In genomic region chr4:165207431-165208321, GRCh38 we compare ENCODE assay signal across 8 cellular contexts. TPM values are rescaled to one million over a fixed set of nuclear protein-coding genes. Genes with fewer than 3 reads are reported as not detected.
DNase-seq lines count a peak whose midpoint lies in the region; ATAC-seq, FAIRE-seq and TF ChIP-seq lines count a peak whose summit lies in the region.

Gene KLHL2 (plus strand): TSS chr4:165207561. CDS start chr4:165207877, 316 bp downstream.

- no peaks in the 10 kb centered on the region for H3K9me3 Mint-ChIP-seq in Caco-2 (ENCODE audit: unreplicated experiment)
- no peaks in the 10 kb centered on the region for H3K9me3 Mint-ChIP-seq in natural killer cell treated with Interleukin-12 subunit alpha and Interleukin-12 subunit beta and Interleukin-15 and Interleukin-18, amount 100 ng/mL, for 72 hours
- H3K9me3 Mint-ChIP-seq in stimulated activated naive CD8-positive, alpha-beta T cell treated with anti-CD3 and anti-CD28 coated beads, Interleukin-15, amount 100 ng/mL, for 72 hours = no peaks in the 10 kb centered on the region

- no TSS peak for BruUV-seq in Caco-2 (replicated peaks; lab: Mats Ljungman, UMichigan)

- H3K27me3 ChIP-seq in Caco-2 (replicated peaks; ENCODE audit: control insufficient read depth, insufficient read depth, low read length) = no peaks in the 10 kb centered on the region

- H3K27me3 Mint-ChIP-seq in Caco-2 (ENCODE audit: insufficient read depth, unreplicated experiment) = no peaks in the 10 kb centered on the region
- H3K27me3 Mint-ChIP-seq in natural killer cell treated with Interleukin-12 subunit alpha and Interleukin-12 subunit beta and Interleukin-15 and Interleukin-18, amount 100 ng/mL, for 72 hours = no peaks in the 10 kb centered on the region
- no peaks in the 10 kb centered on the region for H3K27me3 Mint-ChIP-seq in stimulated activated naive CD8-positive, alpha-beta T cell treated with anti-CD3 and anti-CD28 coated beads, Interleukin-15, amount 100 ng/mL, for 72 hours

- ATAC-seq in GM19452 (IDR thresholded peaks at IDR 0.05; ENCODE audit: unreplicated experiment) (peak; percentile 89), HG03571 (IDR thresholded peaks at IDR 0.05; ENCODE audit: unreplicated experiment) (peak; percentile 94)
- ATAC-seq in natural killer cell treated with Interleukin-12 subunit alpha and Interleukin-12 subunit beta and Interleukin-15 and Interleukin-18, amount 100 ng/mL, for 72 hours = peak; percentile 93 to 97
- peak; percentile 78 for ATAC-seq in stimulated activated naive CD8-positive, alpha-beta T cell treated with anti-CD3 and anti-CD28 coated beads, Interleukin-15, amount 100 ng/mL, for 72 hours

- FAIRE-seq in RCC 7860 (lab: Jason Lieb, UNC) = no peak

- DNase-seq in Caco-2 = peak; percentile 74 to 83
- peak; percentile 42 for DNase-seq in RCC 7860 (ENCODE audit: low spot score)
- peak; percentile 27 to 61 for DNase-seq in activated T-helper 1 cell treated with anti-CD3 and anti-CD28 coated beads, Interleukin-2, amount 50 U/mL, for 16 hours (ENCODE audit: low read depth in 1 of 2, low spot score in 1 of 2)
- DNase-seq in fibroblast of mammary gland (ENCODE audit: low read depth) = peak; percentile 59
- peak; percentile 88 for DNase-seq in natural killer cell treated with Interleukin-12 subunit alpha and Interleukin-12 subunit beta and Interleukin-15 and Interleukin-18, amount 100 ng/mL, for 72 hours (ENCODE audit: low spot score)
- DNase-seq in stimulated activated naive CD8-positive, alpha-beta T cell treated with anti-CD3 and anti-CD28 coated beads, Interleukin-15, amount 100 ng/mL, for 72 hours = peak; percentile 68 to 73

- H3K4me3 ChIP-seq in Caco-2 (ENCODE audit: low read depth, low read length) (peak within 1 kb of the TSS; percentile 85), fibroblast of mammary gland (ENCODE audit: control insufficient read depth, low read depth, low read length) (peak within 1 kb of the TSS; percentile 84)

- CTCF ChIA-PET in Caco-2 (lab: Charles Lee) = interaction anchor here (0.8 kb wide), 1 partner anchor 77 kb away, joined by 5 read pairs; no protein-coding TSS in a partner anchor

- peaks cover 25% of the 10 kb centered on the region for H3K4me1 ChIP-seq in Caco-2

- intact Hi-C loops in Caco-2 (cut with micrococcal nuclease; ENCODE audit: unreplicated experiment) = loop anchor here (1.0 to 10.0 kb wide), 4 partner anchors 76 to 257 kb away; partner anchors contain the start of gene TMEM192

- peak within 1 kb of the TSS; percentile 49 for H3K27ac Mint-ChIP-seq in Caco-2 (ENCODE audit: unreplicated experiment)
- H3K27ac Mint-ChIP-seq in natural killer cell treated with Interleukin-12 subunit alpha and Interleukin-12 subunit beta and Interleukin-15 and Interleukin-18, amount 100 ng/mL, for 72 hours = peak within 1 kb of the TSS; percentile 84 to 86
- H3K27ac Mint-ChIP-seq in stimulated activated naive CD8-positive, alpha-beta T cell treated with anti-CD3 and anti-CD28 coated beads, Interleukin-15, amount 100 ng/mL, for 72 hours = peak within 1 kb of the TSS; percentile 91 to 94

- no peaks in the 10 kb centered on the region for H3K9me3 ChIP-seq in Caco-2

- POLR2A ChIA-PET in Caco-2 (lab: Charles Lee) = interaction anchor here (0.7 to 1.7 kb wide), 2 partner anchors 95 to 120 kb away, joined by 3 to 4 read pairs; partner anchors contain the start of genes MSMO1 and TMEM192

- peak within 1 kb of the TSS; percentile 74 for H3K4me3 Mint-ChIP-seq in Caco-2 (ENCODE audit: unreplicated experiment)
- H3K4me3 Mint-ChIP-seq in natural killer cell treated with Interleukin-12 subunit alpha and Interleukin-12 subunit beta and Interleukin-15 and Interleukin-18, amount 100 ng/mL, for 72 hours = peak within 1 kb of the TSS; percentile 95
- H3K4me3 Mint-ChIP-seq in stimulated activated naive CD8-positive, alpha-beta T cell treated with anti-CD3 and anti-CD28 coated beads, Interleukin-15, amount 100 ng/mL, for 72 hours = peak within 1 kb of the TSS; percentile 86 to 89

- no peak for TF ChIP-seq CTCF in Caco-2 (IDR thresholded peaks at IDR 0.05; ENCODE audit: insufficient read depth in 1 of 2, low read depth in 1 of 2, low read length in 1 of 2, severe bottlenecking in 1 of 2, unreplicated experiment in 1 of 2)
- TF ChIP-seq CTCF in fibroblast of mammary gland (conservative IDR thresholded peaks at IDR 0.05; ENCODE audit: control insufficient read depth, insufficient read depth, low read depth, low read length) = no peak

- peaks cover 2% of the 10 kb centered on the region for H3K36me3 Mint-ChIP-seq in Caco-2 (ENCODE audit: insufficient read depth, unreplicated experiment)
- no peaks in the 10 kb centered on the region for H3K36me3 Mint-ChIP-seq in natural killer cell treated with Interleukin-12 subunit alpha and Interleukin-12 subunit beta and Interleukin-15 and Interleukin-18, amount 100 ng/mL, for 72 hours

- H3K36me3 ChIP-seq in Caco-2 (ENCODE audit: control insufficient read depth, insufficient read depth, low read length) = no peaks in the 10 kb centered on the region

- peaks cover 28% of the 10 kb centered on the region for H3K4me1 Mint-ChIP-seq in Caco-2 (ENCODE audit: low read depth, unreplicated experiment)
- H3K4me1 Mint-ChIP-seq in natural killer cell treated with Interleukin-12 subunit alpha and Interleukin-12 subunit beta and Interleukin-15 and Interleukin-18, amount 100 ng/mL, for 72 hours (ENCODE audit: low read depth in 2 of 2) = peaks cover 54 to 65% of the 10 kb centered on the region in 2 donors
- peaks cover 76% of the 10 kb centered on the region for H3K4me1 Mint-ChIP-seq in stimulated activated naive CD8-positive, alpha-beta T cell treated with anti-CD3 and anti-CD28 coated beads, Interleukin-15, amount 100 ng/mL, for 72 hours

RNA-seq across cellular contexts. Expression of gene KLHL2, which starts in this region (rescaled TPM):
- total RNA-seq in Caco-2 (2022) = 14.5 and 15.9 TPM in 2 replicates
- 10 to 100 TPM; 53.7 to 80.1 TPM for total RNA-seq in natural killer cell treated with Interleukin-12 subunit alpha and Interleukin-12 subunit beta and Interleukin-15 and Interleukin-18, amount 100 ng/mL, for 72 hours

Comparison
In these comparisons a context has a peak if more than half of its experiments do, and no peak if none do; other contexts are left out.
1. Peak in every context shown above with its lines: DNase-seq, ATAC-seq and H3K4me3 ChIP-seq.